Comparison of ENCODE assay signal across 12 cellular contexts in the genomic region with DNA sequence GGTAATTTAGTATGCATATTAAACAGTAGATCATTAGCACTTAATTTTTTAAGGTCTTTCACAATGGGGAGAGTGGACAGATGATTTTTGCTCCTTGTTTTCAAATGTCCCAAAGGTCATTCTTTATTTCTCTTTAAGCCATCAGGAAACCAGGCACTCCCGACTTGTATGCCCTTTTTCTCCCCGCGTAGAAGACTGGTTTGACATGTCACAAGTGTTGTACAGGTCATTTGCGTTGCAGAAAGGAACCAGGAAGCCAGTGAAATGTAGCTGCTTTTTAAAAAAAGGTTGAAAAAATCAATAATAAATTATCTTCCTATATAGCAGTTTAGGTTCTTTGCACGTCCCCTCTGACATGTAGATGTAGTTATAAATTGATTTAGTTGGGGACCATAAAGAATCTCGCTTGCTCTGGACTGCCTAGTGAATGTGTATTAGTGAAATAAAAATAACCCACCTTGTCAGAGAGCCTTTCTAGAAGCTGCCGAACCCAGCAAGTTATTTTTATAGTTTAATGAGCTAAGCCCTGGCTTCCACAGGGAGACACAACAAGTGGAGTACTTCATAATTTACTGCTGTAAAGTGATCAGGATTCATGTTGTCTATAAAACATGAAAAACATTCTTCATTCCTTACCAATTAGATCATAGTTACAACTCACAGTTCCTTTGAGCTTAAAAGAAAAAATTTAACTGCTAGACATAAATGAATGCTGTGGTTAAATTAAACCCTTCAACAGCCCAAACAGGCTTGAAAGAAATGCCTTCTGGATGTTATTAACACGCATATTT.
DNase-seq lines count a peak whose midpoint lies in the region; ATAC-seq and TF ChIP-seq lines count a peak whose summit lies in the region.
"Had no signal": no experiment of that assay in that cellular context is flagged by ENCODE, and none has a peak within 500 bp of the region (broad histone marks: within the 10 kb centered on the region; RNA-seq: fewer than 3 reads in every experiment).

No MANE protein-coding gene starts in this region.

- H3K9me3 Mint-ChIP-seq in MCF 10A (ENCODE audit: unreplicated experiment) (peaks cover 21% of the 10 kb centered on the region), WTC11 (peaks cover 38% of the 10 kb centered on the region)

- no peak overlapping the region for H3K4me3 ChIP-seq in breast epithelium
- H3K4me3 ChIP-seq in right atrium auricular region, result peak overlapping the region in 1 of 2 donors; percentile 6
- no peak overlapping the region for H3K4me3 ChIP-seq in vagina
- H3K4me3 ChIP-seq: coronary artery had no signal

- DNase-seq in MCF 10A (ENCODE audit: unreplicated experiment) (peak; percentile 9), breast epithelium (ENCODE audit: low spot score in 2 of 2) (no peak), amniotic epithelial cell (ENCODE audit: low read depth) (peak; percentile 84), right atrium auricular region (ENCODE audit: low spot score) (no peak), vagina (ENCODE audit: extremely low spot score in 2 of 2) (no peak), NAMALWA (ENCODE audit: low spot score) (no peak), WTC11 (ENCODE audit: low spot score) (no peak)
- DNase-seq: activated CD8-positive, alpha-beta memory T cell treated with anti-CD3 and anti-CD28 coated beads for 24 hours; midbrain had no signal

- peaks cover 14% of the 10 kb centered on the region for H3K4me1 Mint-ChIP-seq in MCF 10A (ENCODE audit: insufficient read depth, unreplicated experiment)
- H3K4me1 Mint-ChIP-seq in WTC11, result peaks cover 7% of the 10 kb centered on the region

- no peaks in the 10 kb centered on the region for H3K27me3 Mint-ChIP-seq in MCF 10A (ENCODE audit: insufficient read depth, unreplicated experiment)
- H3K27me3 Mint-ChIP-seq in WTC11 (ENCODE audit: low read depth), result no peaks in the 10 kb centered on the region

- no peaks in the 10 kb centered on the region for H3K27me3 ChIP-seq in breast epithelium
- no peaks in the 10 kb centered on the region for H3K27me3 ChIP-seq in right atrium auricular region
- no peaks in the 10 kb centered on the region for H3K27me3 ChIP-seq in vagina

- H3K4me1 ChIP-seq in breast epithelium, result no peaks in the 10 kb centered on the region
- peaks cover 0 to 15% of the 10 kb centered on the region in 2 donors for H3K4me1 ChIP-seq in right atrium auricular region
- peaks cover 11% of the 10 kb centered on the region for H3K4me1 ChIP-seq in vagina

- ATAC-seq in WTC11, result no peak
- ATAC-seq in GM18868 (IDR thresholded peaks at IDR 0.05; ENCODE audit: unreplicated experiment), result no peak

- H3K36me3 Mint-ChIP-seq in MCF 10A (ENCODE audit: insufficient read depth, unreplicated experiment) (no peaks in the 10 kb centered on the region), WTC11 (peaks cover 19% of the 10 kb centered on the region)

- H3K9me3 ChIP-seq in breast epithelium (peaks cover 0 to 5% of the 10 kb centered on the region in 2 donors), right atrium auricular region (peaks cover 0 to 17% of the 10 kb centered on the region in 2 donors), vagina (peaks cover 3% of the 10 kb centered on the region)

- H3K27ac Mint-ChIP-seq in MCF 10A (ENCODE audit: low read depth, unreplicated experiment) (peak overlapping the region; percentile 20), WTC11 (no peak overlapping the region)

- H3K4me3 Mint-ChIP-seq in MCF 10A (ENCODE audit: unreplicated experiment), result no peak overlapping the region
- no peak overlapping the region for H3K4me3 Mint-ChIP-seq in WTC11

- BruUV-seq in MCF 10A (replicated peaks; lab: Mats Ljungman, UMichigan), result no TSS peak

- POLR2A ChIA-PET in MCF 10A (lab: Yijun Ruan, JAX), result interaction anchor here (0.6 to 1.0 kb wide), 5 partner anchors 11 to 717 kb away, joined by 3 to 4 read pairs (median 3); no protein-coding TSS in a partner anchor
- POLR2A ChIA-PET in WTC11 (lab: Charles Lee), result no interaction called here

- peak overlapping the region in 1 of 2 donors; percentile 40 for H3K27ac ChIP-seq in breast epithelium
- peak overlapping the region; percentile 72 to 82 for H3K27ac ChIP-seq in right atrium auricular region
- H3K27ac ChIP-seq in vagina, result peak overlapping the region; percentile 11
- H3K27ac ChIP-seq: C4-2B, coronary artery had no signal

- TF ChIP-seq CTCF in MCF 10A (IDR thresholded peaks at IDR 0.05; ENCODE audit: unreplicated experiment) (no peak), breast epithelium (IDR thresholded peaks at IDR 0.05) (no peak), right atrium auricular region (IDR thresholded peaks at IDR 0.05) (no peak), vagina (IDR thresholded peaks at IDR 0.05) (no peak), WTC11 (IDR thresholded peaks at IDR 0.05) (no peak)

- no peaks in the 10 kb centered on the region for H3K36me3 ChIP-seq in breast epithelium
- no peaks in the 10 kb centered on the region for H3K36me3 ChIP-seq in right atrium auricular region
- H3K36me3 ChIP-seq in vagina, result no peaks in the 10 kb centered on the region

- TF ChIP-seq POLR2A in breast epithelium (IDR thresholded peaks at IDR 0.05) (no peak), vagina (IDR thresholded peaks at IDR 0.05) (no peak)

- CTCF ChIA-PET in MCF 10A (lab: Yijun Ruan, JAX) (interaction anchor here (1.0 kb wide), 1 partner anchor 12 kb away, joined by 3 read pairs; no protein-coding TSS in a partner anchor), WTC11 (lab: Charles Lee) (no interaction called here)

- intact Hi-C loops in MCF 10A (cut with micrococcal nuclease) (no loop called here), breast epithelium (cut with DNase I; ENCODE audit: low total_unique reads) (no loop called here), vagina (cut with DNase I) (no loop called here)

TF ChIP-seq in WTC11, 78 proteins besides CTCF, POLR2A, EP300 and RAD21 (continues in another document):
- no peak for TF ChIP-seq E2F4 (CRISPR knock-in tag; IDR thresholded peaks at IDR 0.05; ENCODE audit: borderline replicate concordance, low read depth)
- TF ChIP-seq GRHL2 (CRISPR knock-in tag; IDR thresholded peaks at IDR 0.05; ENCODE audit: insufficient replicate concordance, severe bottlenecking), result no peak
- no peak for TF ChIP-seq CBFB (CRISPR knock-in tag; IDR thresholded peaks at IDR 0.05; ENCODE audit: low read depth)
- TF ChIP-seq IRF2 (CRISPR knock-in tag; IDR thresholded peaks at IDR 0.05; ENCODE audit: borderline replicate concordance, low read depth), result no peak
- no peak for TF ChIP-seq HMGA2 (CRISPR knock-in tag; IDR thresholded peaks at IDR 0.05)
- no peak for TF ChIP-seq TEAD4 (CRISPR knock-in tag; IDR thresholded peaks at IDR 0.05)
- no peak for TF ChIP-seq ZNF671 (CRISPR knock-in tag; IDR thresholded peaks at IDR 0.05)
- TF ChIP-seq FOXP4 (CRISPR knock-in tag; IDR thresholded peaks at IDR 0.05), result no peak
- no peak for TF ChIP-seq ESRRA (CRISPR knock-in tag; IDR thresholded peaks at IDR 0.05; ENCODE audit: borderline replicate concordance)
- TF ChIP-seq NFATC4 (CRISPR knock-in tag; IDR thresholded peaks at IDR 0.05), result no peak
- TF ChIP-seq ZNF232 (CRISPR knock-in tag; IDR thresholded peaks at IDR 0.05), result no peak
- TF ChIP-seq ELF4 (CRISPR knock-in tag; IDR thresholded peaks at IDR 0.05; ENCODE audit: low read depth), result no peak
- TF ChIP-seq OVOL2 (CRISPR knock-in tag; IDR thresholded peaks at IDR 0.05; ENCODE audit: borderline replicate concordance), result no peak
- TF ChIP-seq ZNF219 (CRISPR knock-in tag; IDR thresholded peaks at IDR 0.05; ENCODE audit: borderline replicate concordance), result no peak
- no peak for TF ChIP-seq ZNF416 (CRISPR knock-in tag; IDR thresholded peaks at IDR 0.05)

Comparison
In these comparisons a context has a peak if more than half of its experiments do, and no peak if none do; other contexts are left out.
1. DNase-seq: peak in MCF 10A (single experiment) and amniotic epithelial cell (single experiment); none in breast epithelium (0 of 2), right atrium auricular region (single experiment), vagina (0 of 2), NAMALWA (single experiment) and WTC11 (single experiment).